Comparison of ENCODE assay signal across 18 cellular contexts in genomic region chr11:122307480-122308085, GRCh38.
DNase-seq lines count a peak whose midpoint lies in the region; ATAC-seq lines count a peak whose summit lies in the region.
"Had no signal": no experiment of that assay in that cellular context is flagged by ENCODE, and none has a peak within 500 bp of the region (broad histone marks: within the 10 kb centered on the region; RNA-seq: fewer than 3 reads in every experiment).

No MANE protein-coding gene starts in this region.

- H3K27me3 ChIP-seq in CD8-positive, alpha-beta memory T cell (ENCODE audit: insufficient read depth, low read length, poor library complexity, severe bottlenecking): no peaks in the 10 kb centered on the region

- H3K27me3 Mint-ChIP-seq in CD8-positive, alpha-beta memory T cell: peaks cover 0 to 3% of the 10 kb centered on the region in 2 donors

- POLR2A ChIA-PET in CD8-positive, alpha-beta memory T cell (lab: Charles Lee): no interaction called here

- no peaks in the 10 kb centered on the region for H3K36me3 ChIP-seq in CD8-positive, alpha-beta memory T cell (ENCODE audit: insufficient read depth, low read length)

- no peaks in the 10 kb centered on the region for H3K36me3 Mint-ChIP-seq in CD8-positive, alpha-beta memory T cell
- H3K36me3 Mint-ChIP-seq: CD14-positive monocyte had no signal

- H3K27ac ChIP-seq in cingulate gyrus (ENCODE audit: low read depth, low read length) (peak overlapping the region; percentile 78), substantia nigra (ENCODE audit: low read depth, low read length, poor library complexity, severe bottlenecking) (peak overlapping the region; percentile 47)
- no peak overlapping the region for H3K27ac ChIP-seq in CD8-positive, alpha-beta memory T cell (ENCODE audit: low read depth, low read length)

- no peak overlapping the region for H3K4me3 ChIP-seq in CD8-positive, alpha-beta memory T cell (ENCODE audit: low read length)

- DNase-seq in NCI-H2227 (lab: John Stamatoyannopoulos, UW; ENCODE audit: unreplicated experiment): peak; percentile 19
- peak; percentile 49 for DNase-seq in midbrain (lab: John Stamatoyannopoulos, UW)
- DNase-seq in substantia nigra (lab: John Stamatoyannopoulos, UW): no peak
- DNase-seq in CD8-positive, alpha-beta memory T cell: no peak
- no peak for DNase-seq in NCI-H2081 (lab: John Stamatoyannopoulos, UW)
- DNase-seq: ACHN, AML-193, DMS53, Karpas-422, NCI-H1105 treated with DMSO at 0.1 percent for 48 hours, NCI-H1694 treated with DMSO at 0.1 percent for 48 hours, NCI-H69, SHP77 treated with DMSO at 0.1 percent for 48 hours had no signal

- CTCF ChIA-PET in CD8-positive, alpha-beta memory T cell (lab: Charles Lee): no interaction called here

- no peaks in the 10 kb centered on the region for H3K9me3 ChIP-seq in CD8-positive, alpha-beta memory T cell (ENCODE audit: low read length)

- H3K9me3 Mint-ChIP-seq in CD8-positive, alpha-beta memory T cell: no peaks in the 10 kb centered on the region
- H3K9me3 Mint-ChIP-seq: H9 had no signal

- no peaks in the 10 kb centered on the region for H3K4me1 ChIP-seq in CD8-positive, alpha-beta memory T cell (ENCODE audit: insufficient read depth, low read length)

- no peaks in the 10 kb centered on the region for H3K4me1 Mint-ChIP-seq in CD8-positive, alpha-beta memory T cell

- H3K27ac Mint-ChIP-seq in CD8-positive, alpha-beta memory T cell: no peak overlapping the region

- H3K4me3 Mint-ChIP-seq in CD8-positive, alpha-beta memory T cell: no peak overlapping the region
- H3K4me3 Mint-ChIP-seq: CD14-positive monocyte had no signal

- ATAC-seq in HG03095 (IDR thresholded peaks at IDR 0.05; ENCODE audit: unreplicated experiment) (no peak), HG03159 (IDR thresholded peaks at IDR 0.05; ENCODE audit: unreplicated experiment) (no peak)

Comparison
In these comparisons a context has a peak if more than half of its experiments do, and no peak if none do; other contexts are left out.
1. DNase-seq: peak in NCI-H2227 (single experiment) and midbrain (single experiment); none in substantia nigra (0 of 49), CD8-positive, alpha-beta memory T cell (0 of 5) and NCI-H2081 (0 of 2).